ENCODE assay signal across 8 cellular contexts in the genomic region with DNA sequence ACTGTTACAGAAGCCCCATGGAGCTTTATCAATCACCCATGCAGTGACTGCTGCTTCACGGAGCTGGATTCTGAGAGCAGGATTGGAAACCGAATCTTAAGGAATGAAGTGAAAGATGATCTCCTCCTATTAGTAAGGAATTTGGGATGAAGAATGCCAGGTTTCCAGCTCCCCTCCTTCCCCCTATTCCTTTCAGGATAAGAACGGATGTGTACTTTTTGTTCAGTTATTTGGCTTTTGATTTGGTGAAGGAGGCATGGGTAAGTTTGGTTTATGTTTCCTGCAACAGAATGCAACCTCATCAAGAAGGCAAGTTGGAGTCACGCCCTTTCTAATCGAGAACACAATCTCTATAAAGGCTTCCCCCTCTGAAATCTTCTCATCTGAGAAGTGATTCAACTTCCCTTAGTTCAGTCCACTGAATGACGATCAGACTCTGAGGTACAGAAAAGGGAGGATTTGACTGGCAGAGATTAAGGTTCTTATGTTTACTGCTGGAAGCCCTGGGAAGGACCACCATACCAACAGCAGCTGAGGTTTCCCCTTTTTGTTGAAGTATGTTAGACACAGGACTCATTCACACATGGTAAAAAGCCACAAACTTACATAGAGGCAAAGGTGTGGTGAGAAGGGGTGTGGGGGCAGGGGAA. TPM values are rescaled to one million over a fixed set of nuclear protein-coding genes. Genes with fewer than 3 reads are reported as not detected.
DNase-seq lines count a peak whose midpoint lies in the region; ATAC-seq, FAIRE-seq and TF ChIP-seq lines count a peak whose summit lies in the region.

No MANE protein-coding gene starts in this region.

- peak; percentile 75 for ATAC-seq in activated CD8-positive, alpha-beta memory T cell treated with anti-CD3 and anti-CD28 coated beads, Interleukin-2, amount 10 ng/mL, durations not matched to agents 7 days and 5 days
- ATAC-seq in stimulated activated naive B cell treated with anti-CD40 and anti-IgM and Interleukin-4, amounts not matched to agents 10 μg/mL and 1 μg/mL and 100 μg/mL, for 72 hours (replicated peaks): peak; percentile 56 to 62

- CTCF ChIA-PET in activated CD8-positive, alpha-beta memory T cell treated with anti-CD3 and anti-CD28 coated beads, Interleukin-2, amount 10 ng/mL, durations not matched to agents 7 days and 5 days (lab: Charles Lee): interaction anchor here (0.9 to 2.5 kb wide), 8 partner anchors 36 to 431 kb away, joined by 3 to 11 read pairs (median 4); a partner anchor contains a TSS
- CTCF ChIA-PET in activated CD4-positive, alpha-beta memory T cell treated with anti-CD3 and anti-CD28 coated beads for 36 hours (lab: Charles Lee): interaction anchor here (0.6 to 1.7 kb wide), 5 partner anchors 11 to 1107 kb away, joined by 3 to 6 read pairs (median 3); no protein-coding TSS in a partner anchor

- no peaks in the 10 kb centered on the region for H3K27me3 Mint-ChIP-seq in activated CD8-positive, alpha-beta memory T cell treated with anti-CD3 and anti-CD28 coated beads, Interleukin-2, amount 10 ng/mL, durations not matched to agents 7 days and 5 days
- H3K27me3 Mint-ChIP-seq in activated CD4-positive, alpha-beta memory T cell treated with anti-CD3 and anti-CD28 coated beads for 36 hours: no peaks in the 10 kb centered on the region
- no peaks in the 10 kb centered on the region for H3K27me3 Mint-ChIP-seq in stimulated activated naive B cell treated with anti-CD40 and anti-IgM and Interleukin-4, amounts not matched to agents 10 μg/mL and 1 μg/mL and 100 μg/mL, for 72 hours

- no peak for TF ChIP-seq CTCF in foreskin fibroblast (IDR thresholded peaks at IDR 0.05; ENCODE audit: low read depth, low read length)

- peak overlapping the region; percentile 15 to 28 for H3K4me3 ChIP-seq in foreskin fibroblast (ENCODE audit: low read depth in 1 of 2, low read length in 2 of 2)

- POLR2A ChIA-PET in activated CD4-positive, alpha-beta memory T cell treated with anti-CD3 and anti-CD28 coated beads for 36 hours (lab: Charles Lee): interaction anchor here (0.9 to 2.4 kb wide), 2 partner anchors 37 kb away, joined by 3 to 11 read pairs; no protein-coding TSS in a partner anchor

- no peak for FAIRE-seq in urothelium cell line (lab: Jason Lieb, UNC)

- peaks cover 65% of the 10 kb centered on the region for H3K4me1 Mint-ChIP-seq in activated CD8-positive, alpha-beta memory T cell treated with anti-CD3 and anti-CD28 coated beads, Interleukin-2, amount 10 ng/mL, durations not matched to agents 7 days and 5 days
- H3K4me1 Mint-ChIP-seq in activated CD4-positive, alpha-beta memory T cell treated with anti-CD3 and anti-CD28 coated beads for 36 hours (ENCODE audit: low read depth): peaks cover 65% of the 10 kb centered on the region
- peaks cover 41 to 58% of the 10 kb centered on the region in 2 donors for H3K4me1 Mint-ChIP-seq in stimulated activated naive B cell treated with anti-CD40 and anti-IgM and Interleukin-4, amounts not matched to agents 10 μg/mL and 1 μg/mL and 100 μg/mL, for 72 hours

- peak overlapping the region; percentile 67 for H3K4me3 Mint-ChIP-seq in activated CD8-positive, alpha-beta memory T cell treated with anti-CD3 and anti-CD28 coated beads, Interleukin-2, amount 10 ng/mL, durations not matched to agents 7 days and 5 days
- H3K4me3 Mint-ChIP-seq in activated CD4-positive, alpha-beta memory T cell treated with anti-CD3 and anti-CD28 coated beads for 36 hours: peak overlapping the region; percentile 54
- no peak overlapping the region for H3K4me3 Mint-ChIP-seq in stimulated activated naive B cell treated with anti-CD40 and anti-IgM and Interleukin-4, amounts not matched to agents 10 μg/mL and 1 μg/mL and 100 μg/mL, for 72 hours

- intact Hi-C loops in activated CD4-positive, alpha-beta memory T cell treated with anti-CD3 and anti-CD28 coated beads for 36 hours (cut with micrococcal nuclease): loop anchor here (1.0 to 2.0 kb wide), 2 partner anchors 37 to 112 kb away; a partner anchor contains a TSS

- DNase-seq in activated CD8-positive, alpha-beta memory T cell treated with anti-CD3 and anti-CD28 coated beads, Interleukin-2, amount 10 ng/mL, durations not matched to agents 7 days and 5 days: peak; percentile 64
- DNase-seq in activated CD8-positive, alpha-beta memory T cell treated with anti-CD3 and anti-CD28 coated beads for 24 hours: no peak
- peak; percentile 48 for DNase-seq in activated CD4-positive, alpha-beta memory T cell treated with anti-CD3 and anti-CD28 coated beads for 36 hours
- DNase-seq in foreskin fibroblast: peak; percentile 64 to 80
- no peak for DNase-seq in stimulated activated naive B cell treated with anti-CD40 and anti-IgM and Interleukin-4, amounts not matched to agents 10 μg/mL and 1 μg/mL and 100 μg/mL, for 72 hours
- DNase-seq in NCI-H2171 (lab: John Stamatoyannopoulos, UW): no peak
- no peak for DNase-seq in urothelium cell line (ENCODE audit: low spot score)
- DNase-seq in stimulated activated CD4-positive, alpha-beta T cell treated with anti-CD3 and anti-CD28 coated beads, Interleukin-12 subunit alpha, Interleukin-12 subunit beta, amount 100 ng/mL, for 4 hours: no peak

- no peaks in the 10 kb centered on the region for H3K9me3 Mint-ChIP-seq in activated CD8-positive, alpha-beta memory T cell treated with anti-CD3 and anti-CD28 coated beads, Interleukin-2, amount 10 ng/mL, durations not matched to agents 7 days and 5 days (ENCODE audit: low read depth)
- no peaks in the 10 kb centered on the region for H3K9me3 Mint-ChIP-seq in activated CD4-positive, alpha-beta memory T cell treated with anti-CD3 and anti-CD28 coated beads for 36 hours
- no peaks in the 10 kb centered on the region for H3K9me3 Mint-ChIP-seq in stimulated activated naive B cell treated with anti-CD40 and anti-IgM and Interleukin-4, amounts not matched to agents 10 μg/mL and 1 μg/mL and 100 μg/mL, for 72 hours

- H3K27ac Mint-ChIP-seq in activated CD8-positive, alpha-beta memory T cell treated with anti-CD3 and anti-CD28 coated beads, Interleukin-2, amount 10 ng/mL, durations not matched to agents 7 days and 5 days: peak overlapping the region; percentile 96
- H3K27ac Mint-ChIP-seq in activated CD4-positive, alpha-beta memory T cell treated with anti-CD3 and anti-CD28 coated beads for 36 hours: peak overlapping the region; percentile 85
- no peak overlapping the region for H3K27ac Mint-ChIP-seq in stimulated activated naive B cell treated with anti-CD40 and anti-IgM and Interleukin-4, amounts not matched to agents 10 μg/mL and 1 μg/mL and 100 μg/mL, for 72 hours

- peaks cover 29% of the 10 kb centered on the region for H3K36me3 Mint-ChIP-seq in activated CD8-positive, alpha-beta memory T cell treated with anti-CD3 and anti-CD28 coated beads, Interleukin-2, amount 10 ng/mL, durations not matched to agents 7 days and 5 days
- peaks cover 12% of the 10 kb centered on the region for H3K36me3 Mint-ChIP-seq in activated CD4-positive, alpha-beta memory T cell treated with anti-CD3 and anti-CD28 coated beads for 36 hours
- peaks cover 12 to 32% of the 10 kb centered on the region in 2 donors for H3K36me3 Mint-ChIP-seq in stimulated activated naive B cell treated with anti-CD40 and anti-IgM and Interleukin-4, amounts not matched to agents 10 μg/mL and 1 μg/mL and 100 μg/mL, for 72 hours

RNA-seq across cellular contexts. Expression of a gene that starts 5.5 kb away (rescaled TPM):
- 10 to 100 TPM; 80.3 to 85.5 TPM for total RNA-seq in activated CD8-positive, alpha-beta memory T cell treated with anti-CD3 and anti-CD28 coated beads, Interleukin-2, amount 10 ng/mL, durations not matched to agents 7 days and 5 days
- 10 to 100 TPM; 57.4 to 64.1 TPM for total RNA-seq in activated CD4-positive, alpha-beta memory T cell treated with anti-CD3 and anti-CD28 coated beads for 36 hours

Comparison
In these comparisons a context has a peak if more than half of its experiments do, and no peak if none do; other contexts are left out.
1. DNase-seq: peak in activated CD8-positive, alpha-beta memory T cell treated with anti-CD3 and anti-CD28 coated beads, Interleukin-2, amount 10 ng/mL, durations not matched to agents 7 days and 5 days (single experiment), activated CD4-positive, alpha-beta memory T cell treated with anti-CD3 and anti-CD28 coated beads for 36 hours (single experiment) and foreskin fibroblast (2 of 2); none in activated CD8-positive, alpha-beta memory T cell treated with anti-CD3 and anti-CD28 coated beads for 24 hours (single experiment), stimulated activated naive B cell treated with anti-CD40 and anti-IgM and Interleukin-4, amounts not matched to agents 10 μg/mL and 1 μg/mL and 100 μg/mL, for 72 hours (single experiment), NCI-H2171 (single experiment), urothelium cell line (single experiment) and stimulated activated CD4-positive, alpha-beta T cell treated with anti-CD3 and anti-CD28 coated beads, Interleukin-12 subunit alpha, Interleukin-12 subunit beta, amount 100 ng/mL, for 4 hours (single experiment).
2. H3K4me3 Mint-ChIP-seq: peak in activated CD8-positive, alpha-beta memory T cell treated with anti-CD3 and anti-CD28 coated beads, Interleukin-2, amount 10 ng/mL, durations not matched to agents 7 days and 5 days (single experiment) and activated CD4-positive, alpha-beta memory T cell treated with anti-CD3 and anti-CD28 coated beads for 36 hours (single experiment); none in stimulated activated naive B cell treated with anti-CD40 and anti-IgM and Interleukin-4, amounts not matched to agents 10 μg/mL and 1 μg/mL and 100 μg/mL, for 72 hours (0 of 2).